22 cellular contexts compared by ENCODE assay signal in the genomic region with DNA sequence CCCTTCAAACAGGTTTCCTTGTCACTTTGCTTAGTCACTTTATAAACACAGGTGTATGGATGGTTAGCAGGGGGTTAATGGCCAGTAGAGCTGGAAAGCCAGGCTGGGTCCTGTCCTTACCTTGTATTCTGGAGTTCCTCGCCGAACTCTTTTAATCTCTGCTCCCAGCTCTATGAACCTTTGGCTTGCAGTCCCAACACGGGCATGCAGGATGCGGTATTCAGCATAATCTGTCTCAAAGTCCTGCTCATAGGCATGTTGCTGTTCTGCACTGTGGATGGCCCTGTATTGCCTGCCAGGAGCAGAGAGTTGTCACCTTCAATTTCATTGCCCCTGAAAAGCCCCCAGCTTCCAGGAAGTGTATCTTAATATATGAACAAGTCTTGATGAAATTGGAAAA. TPM values are rescaled to one million over a fixed set of nuclear protein-coding genes. Genes with fewer than 3 reads are reported as not detected.
DNase-seq lines count a peak whose midpoint lies in the region; ATAC-seq and TF ChIP-seq lines count a peak whose summit lies in the region.
"Had no signal": no experiment of that assay in that cellular context is flagged by ENCODE, and none has a peak within 500 bp of the region (broad histone marks: within the 10 kb centered on the region; RNA-seq: fewer than 3 reads in every experiment).

No MANE protein-coding gene starts in this region.

- POLR2A ChIA-PET in activated CD8-positive, alpha-beta T cell treated with anti-CD3 and anti-CD28 coated beads for 36 hours (lab: Charles Lee) = interaction anchor here (0.7 to 2.6 kb wide), 5 partner anchors 17 to 394 kb away, joined by 3 to 13 read pairs (median 4); no protein-coding TSS in a partner anchor
- POLR2A ChIA-PET in activated CD8-positive, alpha-beta T cell treated with anti-CD3 and anti-CD28 coated beads, Interleukin-2, amount 10 ng/mL, durations not matched to agents 7 days and 5 days (lab: Charles Lee) = interaction anchor here (0.6 to 0.8 kb wide), 2 partner anchors 19 to 21 kb away, joined by 3 to 4 read pairs; no protein-coding TSS in a partner anchor

- intact Hi-C loops in activated CD8-positive, alpha-beta T cell treated with anti-CD3 and anti-CD28 coated beads for 36 hours (cut with micrococcal nuclease) = no loop called here

- H3K36me3 Mint-ChIP-seq in activated CD8-positive, alpha-beta T cell treated with anti-CD3 and anti-CD28 coated beads for 36 hours (ENCODE audit: low read depth) = peaks cover 53% of the 10 kb centered on the region
- H3K36me3 Mint-ChIP-seq in activated CD8-positive, alpha-beta T cell treated with anti-CD3 and anti-CD28 coated beads, Interleukin-2, amount 10 ng/mL, durations not matched to agents 7 days and 5 days (ENCODE audit: low read depth) = peaks cover 57% of the 10 kb centered on the region

- peak overlapping the region; percentile 56 for H3K27ac ChIP-seq in epithelial cell of prostate
- H3K27ac ChIP-seq: A549, KMS-11, parathyroid adenoma had no signal

- no peak for DNase-seq in activated CD8-positive, alpha-beta T cell treated with anti-CD3 and anti-CD28 coated beads for 36 hours
- no peak for DNase-seq in activated CD8-positive, alpha-beta T cell treated with anti-CD3 and anti-CD28 coated beads, Interleukin-2, amount 10 ng/mL, durations not matched to agents 7 days and 5 days
- DNase-seq in OCI-M1 (lab: John Stamatoyannopoulos, UW) (peak; percentile 44), epithelial cell of prostate (ENCODE audit: low read depth, low spot score) (no peak), GOT3 (lab: John Stamatoyannopoulos, UW) (no peak), A172 (ENCODE audit: low spot score) (no peak)
- DNase-seq: activated CD4-positive, alpha-beta T cell treated with anti-CD3 and anti-CD28 coated beads for 48 hours; activated T-cell treated with anti-CD3 and anti-CD28 coated beads, Interleukin-2, amount 50 U/mL, for 4 hours; amygdala; EL; gastrocnemius medialis; GM23248; left ventricle myocardium superior; NCI-H1105; NCI-H226; NK-92 treated with Interleukin-12 subunit alpha and Interleukin-12 subunit beta, amount 100 ng/mL, for 24 hours; SHP77 treated with DMSO at 0.1 percent for 48 hours had no signal

- H3K4me3 Mint-ChIP-seq in activated CD8-positive, alpha-beta T cell treated with anti-CD3 and anti-CD28 coated beads for 36 hours = no peak overlapping the region
- no peak overlapping the region for H3K4me3 Mint-ChIP-seq in activated CD8-positive, alpha-beta T cell treated with anti-CD3 and anti-CD28 coated beads, Interleukin-2, amount 10 ng/mL, durations not matched to agents 7 days and 5 days
- H3K4me3 Mint-ChIP-seq: activated T-cell treated with anti-CD3 and anti-CD28 coated beads, Interleukin-2, amount 50 U/mL, for 4 hours; stimulated activated effector memory CD8-positive, alpha-beta T cell treated with anti-CD3 and anti-CD28 coated beads, Interleukin-12 subunit alpha, Interleukin-12 subunit beta, amount 100 ng/mL, for 72 hours; T-helper 2 cell treated with Interferon-gamma antibody and Interleukin-4, amounts not matched to agents 5 μg/mL and 100 μg/mL, for 36 hours had no signal

- no peak for ATAC-seq in activated CD8-positive, alpha-beta T cell treated with anti-CD3 and anti-CD28 coated beads for 36 hours
- no peak for ATAC-seq in activated CD8-positive, alpha-beta T cell treated with anti-CD3 and anti-CD28 coated beads, Interleukin-2, amount 10 ng/mL, durations not matched to agents 7 days and 5 days
- ATAC-seq: A549; activated T-cell treated with anti-CD3 and anti-CD28 coated beads, Interleukin-2, amount 50 U/mL, for 4 hours; gastrocnemius medialis; left ventricle myocardium superior; stimulated activated effector memory CD8-positive, alpha-beta T cell treated with anti-CD3 and anti-CD28 coated beads, Interleukin-12 subunit alpha, Interleukin-12 subunit beta, amount 100 ng/mL, for 72 hours had no signal

- no peaks in the 10 kb centered on the region for H3K27me3 Mint-ChIP-seq in activated CD8-positive, alpha-beta T cell treated with anti-CD3 and anti-CD28 coated beads for 36 hours
- H3K27me3 Mint-ChIP-seq in activated CD8-positive, alpha-beta T cell treated with anti-CD3 and anti-CD28 coated beads, Interleukin-2, amount 10 ng/mL, durations not matched to agents 7 days and 5 days (ENCODE audit: low read depth) = no peaks in the 10 kb centered on the region

- H3K4me1 Mint-ChIP-seq in activated CD8-positive, alpha-beta T cell treated with anti-CD3 and anti-CD28 coated beads for 36 hours (ENCODE audit: low read depth) = peaks cover 26% of the 10 kb centered on the region
- peaks cover 27% of the 10 kb centered on the region for H3K4me1 Mint-ChIP-seq in activated CD8-positive, alpha-beta T cell treated with anti-CD3 and anti-CD28 coated beads, Interleukin-2, amount 10 ng/mL, durations not matched to agents 7 days and 5 days (ENCODE audit: low read depth)

- H3K27ac Mint-ChIP-seq in activated CD8-positive, alpha-beta T cell treated with anti-CD3 and anti-CD28 coated beads for 36 hours = peak overlapping the region; percentile 7
- H3K27ac Mint-ChIP-seq in activated CD8-positive, alpha-beta T cell treated with anti-CD3 and anti-CD28 coated beads, Interleukin-2, amount 10 ng/mL, durations not matched to agents 7 days and 5 days = no peak overlapping the region
- H3K27ac Mint-ChIP-seq: stimulated activated effector memory CD8-positive, alpha-beta T cell treated with anti-CD3 and anti-CD28 coated beads, Interleukin-12 subunit alpha, Interleukin-12 subunit beta, amount 100 ng/mL, for 72 hours; T-helper 2 cell treated with Interferon-gamma antibody and Interleukin-4, amounts not matched to agents 5 μg/mL and 100 μg/mL, for 36 hours had no signal

- no peak for TF ChIP-seq CTCF in activated CD8-positive, alpha-beta T cell treated with anti-CD3 and anti-CD28 coated beads for 36 hours (IDR thresholded peaks at IDR 0.05)

- CTCF ChIA-PET in activated CD8-positive, alpha-beta T cell treated with anti-CD3 and anti-CD28 coated beads for 36 hours (lab: Charles Lee) = interaction anchor here (4.6 kb wide), 1 partner anchor 17 kb away, joined by 52 read pairs; no protein-coding TSS in a partner anchor
- CTCF ChIA-PET in activated CD8-positive, alpha-beta T cell treated with anti-CD3 and anti-CD28 coated beads, Interleukin-2, amount 10 ng/mL, durations not matched to agents 7 days and 5 days (lab: Charles Lee) = no interaction called here

- no peaks in the 10 kb centered on the region for H3K9me3 Mint-ChIP-seq in activated CD8-positive, alpha-beta T cell treated with anti-CD3 and anti-CD28 coated beads for 36 hours
- H3K9me3 Mint-ChIP-seq in activated CD8-positive, alpha-beta T cell treated with anti-CD3 and anti-CD28 coated beads, Interleukin-2, amount 10 ng/mL, durations not matched to agents 7 days and 5 days (ENCODE audit: insufficient read depth) = no peaks in the 10 kb centered on the region
- H3K9me3 Mint-ChIP-seq: activated T-cell treated with anti-CD3 and anti-CD28 coated beads, Interleukin-2, amount 50 U/mL, for 4 hours; stimulated activated effector memory CD8-positive, alpha-beta T cell treated with anti-CD3 and anti-CD28 coated beads, Interleukin-12 subunit alpha, Interleukin-12 subunit beta, amount 100 ng/mL, for 72 hours; T-helper 2 cell treated with Interferon-gamma antibody and Interleukin-4, amounts not matched to agents 5 μg/mL and 100 μg/mL, for 36 hours had no signal

RNA-seq across cellular contexts. Expression of gene ELL3, which starts 2.7 kb away (rescaled TPM):
- 1 to 10 TPM; 2.3 to 2.4 TPM for total RNA-seq in activated CD8-positive, alpha-beta T cell treated with anti-CD3 and anti-CD28 coated beads for 36 hours
- total RNA-seq in activated CD8-positive, alpha-beta T cell treated with anti-CD3 and anti-CD28 coated beads, Interleukin-2, amount 10 ng/mL, durations not matched to agents 7 days and 5 days = 1 to 10 TPM; 3.1 to 4.4 TPM
- total RNA-seq in A172 (2014; rRNA removed; shearing (Covaris generic)) = 3.6 and 6.1 TPM in 2 replicates

RNA-seq across cellular contexts. Expression of gene SERF2, which starts 18.1 kb away (rescaled TPM):
- total RNA-seq in activated CD8-positive, alpha-beta T cell treated with anti-CD3 and anti-CD28 coated beads for 36 hours = 100 to 1,000 TPM; 775 to 810 TPM
- total RNA-seq in activated CD8-positive, alpha-beta T cell treated with anti-CD3 and anti-CD28 coated beads, Interleukin-2, amount 10 ng/mL, durations not matched to agents 7 days and 5 days = 1,000 to 10,000 TPM; 1,025 to 1,042 TPM
- 361 and 697 TPM in 2 replicates for total RNA-seq in A172 (2014; rRNA removed; shearing (Covaris generic))

RNA-seq across cellular contexts. Expression of gene SERINC4, which starts 26.0 kb away (rescaled TPM):
- under 1 TPM in 1 of 2 experiments, not detected in 1; 0.09 TPM for total RNA-seq in activated CD8-positive, alpha-beta T cell treated with anti-CD3 and anti-CD28 coated beads for 36 hours
- under 1 TPM; 0.21 to 0.39 TPM for total RNA-seq in activated CD8-positive, alpha-beta T cell treated with anti-CD3 and anti-CD28 coated beads, Interleukin-2, amount 10 ng/mL, durations not matched to agents 7 days and 5 days
- total RNA-seq in A172 (2014; rRNA removed; shearing (Covaris generic)) = not detected in 2 replicates
- total RNA-seq: GM23248, left ventricle myocardium superior had no signal

RNA-seq across cellular contexts. Expression of gene HYPK, which starts 26.3 kb away (rescaled TPM):
- 10 to 100 TPM; 15.5 to 16.1 TPM for total RNA-seq in activated CD8-positive, alpha-beta T cell treated with anti-CD3 and anti-CD28 coated beads for 36 hours
- total RNA-seq in activated CD8-positive, alpha-beta T cell treated with anti-CD3 and anti-CD28 coated beads, Interleukin-2, amount 10 ng/mL, durations not matched to agents 7 days and 5 days = 10 to 100 TPM; 15.8 to 19.9 TPM
- total RNA-seq in A172 (2014; rRNA removed; shearing (Covaris generic)) = 11.4 and 24.3 TPM in 2 replicates

RNA-seq across cellular contexts. Expression of gene PDIA3, which starts 27.8 kb away (rescaled TPM):
- total RNA-seq in activated CD8-positive, alpha-beta T cell treated with anti-CD3 and anti-CD28 coated beads for 36 hours = 100 to 1,000 TPM; 213 to 241 TPM
- total RNA-seq in activated CD8-positive, alpha-beta T cell treated with anti-CD3 and anti-CD28 coated beads, Interleukin-2, amount 10 ng/mL, durations not matched to agents 7 days and 5 days = 100 to 1,000 TPM; 306 to 313 TPM
- total RNA-seq in A172 (2014; rRNA removed; shearing (Covaris generic)) = 187 and 217 TPM in 2 replicates
